ENCODE assay signal across 1 cellular context in genomic region chr19:256804-257203, GRCh38. TPM values are rescaled to one million over a fixed set of nuclear protein-coding genes. Genes with fewer than 3 reads are reported as not detected.
"Had no signal": no experiment of that assay in that cellular context is flagged by ENCODE, and none has a peak within 500 bp of the region (broad histone marks: within the 10 kb centered on the region; RNA-seq: fewer than 3 reads in every experiment).

No MANE protein-coding gene starts in this region.

RNA-seq across cellular contexts. Expression of gene PLPP2, which starts 34.4 kb away (rescaled TPM):
- total RNA-seq: PC-3 had no signal
